9 cellular contexts compared by ENCODE assay signal in genomic region chr1:209672705-209673630, GRCh38. TPM values are rescaled to one million over a fixed set of nuclear protein-coding genes. Genes with fewer than 3 reads are reported as not detected.
DNase-seq lines count a peak whose midpoint lies in the region; ATAC-seq, FAIRE-seq and TF ChIP-seq lines count a peak whose summit lies in the region.
"Had no signal": no experiment of that assay in that cellular context is flagged by ENCODE, and none has a peak within 500 bp of the region (broad histone marks: within the 10 kb centered on the region; RNA-seq: fewer than 3 reads in every experiment).

No MANE protein-coding gene starts in this region.

- intact Hi-C loops in dendritic cell treated with granulocyte-macrophage colony-stimulating factor and Interleukin-4, amounts not matched to agents 40 ng/mL and 50 ng/mL, for 4 days (cut with micrococcal nuclease) = loop anchor here (5.0 kb wide), 1 partner anchor 46 kb away; no protein-coding TSS in a partner anchor
- intact Hi-C loops in testis (cut with DNase I; ENCODE audit: low total_unique reads) = no loop called here

- peaks cover 64% of the 10 kb centered on the region for H3K4me1 Mint-ChIP-seq in dendritic cell treated with granulocyte-macrophage colony-stimulating factor and Interleukin-4, amounts not matched to agents 40 ng/mL and 50 ng/mL, for 4 days (ENCODE audit: low read depth)

- WGBS in testis, 2 donors = 77 to 89% methylated on average over 5 of the region's 5 CpGs

- H3K4me3 ChIP-seq in testis (no peak overlapping the region), H7 (ENCODE audit: insufficient read depth, low read depth, low read length) (no peak overlapping the region)

- no peak for TF ChIP-seq POLR2A in GM18505 (IDR thresholded peaks at IDR 0.05; ENCODE audit: borderline replicate concordance, extremely low read depth, insufficient read depth, insufficient read length)
- TF ChIP-seq POLR2A in testis (IDR thresholded peaks at IDR 0.05) = no peak

- H3K4me3 Mint-ChIP-seq in dendritic cell treated with granulocyte-macrophage colony-stimulating factor and Interleukin-4, amounts not matched to agents 40 ng/mL and 50 ng/mL, for 4 days = no peak overlapping the region

- H3K36me3 ChIP-seq in testis (ENCODE audit: low read depth, missing control alignments) (no peaks in the 10 kb centered on the region), H7 (replicated peaks; ENCODE audit: control insufficient read depth, insufficient read depth, low read length) (no peaks in the 10 kb centered on the region)

- peaks cover 14% of the 10 kb centered on the region for H3K4me1 ChIP-seq in testis

- H3K36me3 Mint-ChIP-seq in dendritic cell treated with granulocyte-macrophage colony-stimulating factor and Interleukin-4, amounts not matched to agents 40 ng/mL and 50 ng/mL, for 4 days (ENCODE audit: low read depth) = no peaks in the 10 kb centered on the region

- TF ChIP-seq CTCF in testis (IDR thresholded peaks at IDR 0.05) = no peak

- peaks cover 42% of the 10 kb centered on the region for H3K27me3 Mint-ChIP-seq in dendritic cell treated with granulocyte-macrophage colony-stimulating factor and Interleukin-4, amounts not matched to agents 40 ng/mL and 50 ng/mL, for 4 days

- no peak for FAIRE-seq in RCC 7860 (lab: Jason Lieb, UNC)

- H3K27me3 ChIP-seq in testis (no peaks in the 10 kb centered on the region), H7 (ENCODE audit: control insufficient read depth, insufficient read depth, low read length) (peaks cover 48% of the 10 kb centered on the region)

- ATAC-seq in GM18505 (IDR thresholded peaks at IDR 0.05; ENCODE audit: unreplicated experiment) (peak; percentile 82), GM21515 (IDR thresholded peaks at IDR 0.05; ENCODE audit: unreplicated experiment) (peak; percentile 92), HG03575 (IDR thresholded peaks at IDR 0.05; ENCODE audit: extremely low read depth, insufficient number of reproducible peaks, low FRiP score, unreplicated experiment) (peak; percentile 81)

- no peaks in the 10 kb centered on the region for H3K9me3 Mint-ChIP-seq in dendritic cell treated with granulocyte-macrophage colony-stimulating factor and Interleukin-4, amounts not matched to agents 40 ng/mL and 50 ng/mL, for 4 days

- no peak for DNase-seq in RCC 7860 (ENCODE audit: low spot score)
- no peak for DNase-seq in testis
- DNase-seq in H7 = no peak
- DNase-seq in caudate nucleus (lab: John Stamatoyannopoulos, UW) = no peak

- H3K27ac ChIP-seq in testis (no peak overlapping the region), caudate nucleus (ENCODE audit: low read depth, low read length) (no peak overlapping the region)

- no peaks in the 10 kb centered on the region for H3K9me3 ChIP-seq in testis

- peak overlapping the region; percentile 7 for H3K27ac Mint-ChIP-seq in dendritic cell treated with granulocyte-macrophage colony-stimulating factor and Interleukin-4, amounts not matched to agents 40 ng/mL and 50 ng/mL, for 4 days

RNA-seq across cellular contexts. Expression of gene G0S2, which starts 2.2 kb away (rescaled TPM):
- 10 to 100 TPM; 73.5 to 84.1 TPM for total RNA-seq in testis
- polyA plus RNA-seq in testis (ENCODE audit: insufficient read depth, low read depth, low replicate concordance) = 59.1 TPM
- 0.48 and 0.74 TPM in 2 replicates for total RNA-seq in H7 (2014; rRNA removed; shearing (Covaris generic))

RNA-seq across cellular contexts. Expression of gene LAMB3, which starts 20.7 kb away (rescaled TPM):
- 1 to 10 TPM; 1.6 to 2.0 TPM for total RNA-seq in testis
- 1.7 TPM for polyA plus RNA-seq in testis (ENCODE audit: insufficient read depth, low read depth, low replicate concordance)
- 0.45 and 1.0 TPM in 2 replicates for total RNA-seq in H7 (2014; rRNA removed; shearing (Covaris generic))

RNA-seq across cellular contexts. Expression of gene HSD11B1, which starts 31.7 kb away (rescaled TPM):
- 10 to 100 TPM; 17.6 to 18.0 TPM for total RNA-seq in testis
- polyA plus RNA-seq in testis (ENCODE audit: insufficient read depth, low read depth, low replicate concordance) = 19.5 TPM
- total RNA-seq in H7 (2014; rRNA removed; shearing (Covaris generic)) = not detected in 2 replicates
- total RNA-seq: NCI-H460 had no signal

Comparison
In these comparisons a context has a peak if more than half of its experiments do, and no peak if none do; other contexts are left out.
1. RNA of gene G0S2, which starts 2.2 kb away (total RNA-seq): 73.5 to 84.1 TPM in testis; 0.48 to 0.74 TPM in H7; every median in the first group is over 10 times any median in the second.
2. RNA of gene HSD11B1, which starts 31.7 kb away (total RNA-seq): 17.6 to 18.0 TPM in testis; not detected in H7; every median in the first group is over 10 times any median in the second.
3. Peak in every context shown above with its lines, with median percentiles within 50 percentile points of each other: ATAC-seq.